21 cellular contexts compared by ENCODE assay signal in the genomic region with DNA sequence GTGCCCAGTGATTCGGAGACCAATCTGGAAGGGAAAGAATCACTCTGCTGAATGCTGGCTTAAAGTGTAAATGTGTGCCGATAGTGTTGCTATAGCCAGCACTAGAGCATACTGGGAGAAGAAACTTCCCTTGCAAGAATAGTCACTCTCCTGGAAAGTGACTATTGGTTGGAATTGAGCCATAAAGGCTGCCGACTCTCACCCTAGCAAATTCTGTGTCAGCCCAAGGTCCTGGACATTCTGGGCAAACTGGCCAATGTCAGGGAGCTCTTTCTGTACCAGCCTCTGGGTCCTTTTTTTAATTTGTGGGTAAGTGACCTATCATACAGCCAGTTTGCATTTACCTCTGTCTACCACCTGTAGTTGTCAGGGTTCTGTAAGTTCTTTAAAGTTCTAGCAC.
A peak's percentile ranks its signal among the peaks of the same experiment; 100 is the strongest.
DNase-seq lines count a peak whose midpoint lies in the region; ATAC-seq and TF ChIP-seq lines count a peak whose summit lies in the region.
"Had no signal": no experiment of that assay in that cellular context is flagged by ENCODE, and none has a peak within 500 bp of the region (broad histone marks: within the 10 kb centered on the region; RNA-seq: fewer than 3 reads in every experiment).

No MANE protein-coding gene starts in this region.

- no peak overlapping the region for H3K4me3 Mint-ChIP-seq in nephron
- H3K4me3 Mint-ChIP-seq: B cell; CD8-positive, alpha-beta T cell had no signal

- no peaks in the 10 kb centered on the region for H3K9me3 Mint-ChIP-seq in nephron
- H3K9me3 Mint-ChIP-seq: CD8-positive, alpha-beta T cell had no signal

- H3K27me3 Mint-ChIP-seq in nephron (ENCODE audit: low read depth): peaks cover 27% of the 10 kb centered on the region

- ATAC-seq in SK-N-SH treated with all-trans-retinoic acid at 6 μM for 48 hours (no peak), GM21381 (IDR thresholded peaks at IDR 0.05; ENCODE audit: unreplicated experiment) (no peak)
- ATAC-seq: CD8-positive, alpha-beta T cell; Panc1 had no signal

- TF ChIP-seq CTCF in nephron (IDR thresholded peaks at IDR 0.05; ENCODE audit: unreplicated experiment in 3 of 3): no peak

- DNase-seq in ecto neural progenitor cell (ENCODE audit: low spot score) (peak; percentile 29), kidney glomerular epithelial cell (lab: John Stamatoyannopoulos, UW) (peak; percentile 30), DMS 273 treated with DMSO at 0.1 percent for 48 hours (lab: John Stamatoyannopoulos, UW) (no peak), NOMO-1 treated with DMSO at 0.1 percent for 48 hours (lab: John Stamatoyannopoulos, UW; ENCODE audit: unreplicated experiment) (no peak)
- DNase-seq: Caco-2; CD8-positive, alpha-beta T cell; DMS79 treated with DMSO at 0.1 percent for 48 hours; GF-D8; HCEC 1CT; IMR-90; KG1; MG63; NCI-H2081; NCI-H2227 treated with DMSO at 0.1 percent for 48 hours; NCI-H526 treated with DMSO at 0.1 percent for 48 hours; SHP77 treated with DMSO at 0.1 percent for 48 hours had no signal

- peak overlapping the region; percentile 86 to 91 (median 90) for H3K27ac Mint-ChIP-seq in nephron
- H3K27ac Mint-ChIP-seq: B cell; CD8-positive, alpha-beta T cell had no signal

- peaks cover 19% of the 10 kb centered on the region for H3K4me1 Mint-ChIP-seq in nephron

- no peaks in the 10 kb centered on the region for H3K36me3 Mint-ChIP-seq in nephron (ENCODE audit: low read depth)
- H3K36me3 Mint-ChIP-seq: CD8-positive, alpha-beta T cell had no signal

TF ChIP-seq in SK-N-SH treated with all-trans-retinoic acid at 6 μM for 48 hours, 23 proteins besides CTCF, POLR2A, EP300 and RAD21:
- TF ChIP-seq RARB (CRISPR knock-in tag; IDR thresholded peaks at IDR 0.05) (no peak), ESRRG (CRISPR knock-in tag; IDR thresholded peaks at IDR 0.05) (no peak), ZC3H10 (CRISPR knock-in tag; IDR thresholded peaks at IDR 0.05) (no peak), ZNF8 (CRISPR knock-in tag; IDR thresholded peaks at IDR 0.05) (no peak)
- TF ChIP-seq, protein P1, sequence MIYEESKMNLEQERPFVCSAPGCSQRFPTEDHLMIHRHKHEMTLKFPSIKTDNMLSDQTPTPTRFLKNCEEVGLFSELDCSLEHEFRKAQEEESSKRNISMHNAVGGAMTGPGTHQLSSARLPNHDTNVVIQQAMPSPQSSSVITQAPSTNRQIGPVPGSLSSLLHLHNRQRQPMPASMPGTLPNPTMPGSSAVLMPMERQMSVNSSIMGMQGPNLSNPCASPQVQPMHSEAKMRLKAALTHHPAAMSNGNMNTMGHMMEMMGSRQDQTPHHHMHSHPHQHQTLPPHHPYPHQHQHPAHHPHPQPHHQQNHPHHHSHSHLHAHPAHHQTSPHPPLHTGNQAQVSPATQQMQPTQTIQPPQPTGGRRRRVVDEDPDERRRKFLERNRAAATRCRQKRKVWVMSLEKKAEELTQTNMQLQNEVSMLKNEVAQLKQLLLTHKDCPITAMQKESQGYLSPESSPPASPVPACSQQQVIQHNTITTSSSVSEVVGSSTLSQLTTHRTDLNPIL (CRISPR knock-in tag; IDR thresholded peaks at IDR 0.05; ENCODE audit: low read depth): no peak

Comparison
In these comparisons a context has a peak if more than half of its experiments do, and no peak if none do; other contexts are left out.
1. DNase-seq: peak in ecto neural progenitor cell (single experiment) and kidney glomerular epithelial cell (single experiment); none in DMS 273 treated with DMSO at 0.1 percent for 48 hours (single experiment) and NOMO-1 treated with DMSO at 0.1 percent for 48 hours (single experiment).